ENCODE assay signal across 1 cellular context in the genomic region with DNA sequence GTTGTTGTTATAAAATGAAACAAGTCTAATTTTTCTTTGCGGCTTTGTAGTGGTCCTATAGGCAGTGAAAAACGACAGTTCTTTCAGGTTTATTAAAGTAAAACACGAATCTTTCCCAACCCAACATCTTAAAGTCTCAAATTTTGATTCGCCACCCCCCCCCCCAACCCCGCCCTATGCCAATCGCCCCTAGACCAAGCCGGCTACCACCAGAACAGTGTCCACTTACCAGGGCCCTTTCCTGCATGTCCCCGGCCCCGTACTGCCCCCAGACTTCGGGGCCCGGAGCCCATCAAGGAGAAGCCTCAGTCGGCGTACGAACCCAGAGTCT.
TF ChIP-seq lines count a peak whose summit lies in the region.

No MANE protein-coding gene starts in this region.

TF ChIP-seq in HepG2, 621 proteins besides CTCF, POLR2A, EP300 and RAD21:
- no peak for TF ChIP-seq MIER2 (CRISPR knock-in tag; IDR thresholded peaks at IDR 0.05)
- 0 out of 2 replicates have a peak, but pooled peaks have one; percentile 76 for TF ChIP-seq SAFB2 (CRISPR knock-in tag; IDR thresholded peaks at IDR 0.05; ENCODE audit: borderline replicate concordance, low read depth)
- TF ChIP-seq NFYB (CRISPR knock-in tag; IDR thresholded peaks at IDR 0.05): no peak
- TF ChIP-seq, protein P1, sequence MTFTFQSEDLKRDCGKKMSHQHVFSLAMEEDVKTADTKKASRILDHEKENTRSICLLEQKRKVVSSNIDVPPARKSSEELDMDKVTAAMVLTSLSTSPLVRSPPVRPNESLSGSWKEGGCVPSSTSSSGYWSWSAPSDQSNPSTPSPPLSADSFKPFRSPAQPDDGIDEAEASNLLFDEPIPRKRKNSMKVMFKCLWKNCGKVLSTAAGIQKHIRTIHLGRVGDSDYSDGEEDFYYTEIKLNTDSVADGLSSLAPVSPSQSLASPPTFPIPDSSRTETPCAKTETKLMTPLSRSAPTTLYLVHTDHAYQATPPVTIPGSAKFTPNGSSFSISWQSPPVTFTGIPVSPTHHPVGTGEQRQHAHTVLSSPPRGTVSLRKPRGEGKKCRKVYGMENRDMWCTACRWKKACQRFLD (CRISPR knock-in tag; IDR thresholded peaks at IDR 0.05; ENCODE audit: borderline replicate concordance): 0 out of 2 replicates have a peak, but pooled peaks have one; percentile 18
- TF ChIP-seq, protein P2, sequence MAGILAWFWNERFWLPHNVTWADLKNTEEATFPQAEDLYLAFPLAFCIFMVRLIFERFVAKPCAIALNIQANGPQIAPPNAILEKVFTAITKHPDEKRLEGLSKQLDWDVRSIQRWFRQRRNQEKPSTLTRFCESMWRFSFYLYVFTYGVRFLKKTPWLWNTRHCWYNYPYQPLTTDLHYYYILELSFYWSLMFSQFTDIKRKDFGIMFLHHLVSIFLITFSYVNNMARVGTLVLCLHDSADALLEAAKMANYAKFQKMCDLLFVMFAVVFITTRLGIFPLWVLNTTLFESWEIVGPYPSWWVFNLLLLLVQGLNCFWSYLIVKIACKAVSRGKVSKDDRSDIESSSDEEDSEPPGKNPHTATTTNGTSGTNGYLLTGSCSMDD (CRISPR knock-in tag; IDR thresholded peaks at IDR 0.05): no peak
- TF ChIP-seq PTBP1 (IDR thresholded peaks at IDR 0.05; ENCODE audit: low read depth, low read length, poor library complexity, severe bottlenecking): peak; percentile 41
